In genomic region chr3:113623324-113623723, GRCh38 we compare ENCODE assay signal across 1 cellular context.
TF ChIP-seq lines count a peak whose summit lies in the region.

No MANE protein-coding gene starts in this region.

TF ChIP-seq in HCT116, 20 proteins besides CTCF, POLR2A, EP300 and RAD21 (continued from another document):
- TF ChIP-seq ZBTB33 (IDR thresholded peaks at IDR 0.05; ENCODE audit: extremely low read depth, insufficient replicate concordance, low read length) (no peak), ZNF274 (IDR thresholded peaks at IDR 0.05; ENCODE audit: low read depth, low read length) (no peak), SP1 (IDR thresholded peaks at IDR 0.05; ENCODE audit: low read depth) (no peak), YY1 (IDR thresholded peaks at IDR 0.05; ENCODE audit: extremely low read depth, insufficient replicate concordance, low read depth, low read length) (no peak)
